In the genomic region with DNA sequence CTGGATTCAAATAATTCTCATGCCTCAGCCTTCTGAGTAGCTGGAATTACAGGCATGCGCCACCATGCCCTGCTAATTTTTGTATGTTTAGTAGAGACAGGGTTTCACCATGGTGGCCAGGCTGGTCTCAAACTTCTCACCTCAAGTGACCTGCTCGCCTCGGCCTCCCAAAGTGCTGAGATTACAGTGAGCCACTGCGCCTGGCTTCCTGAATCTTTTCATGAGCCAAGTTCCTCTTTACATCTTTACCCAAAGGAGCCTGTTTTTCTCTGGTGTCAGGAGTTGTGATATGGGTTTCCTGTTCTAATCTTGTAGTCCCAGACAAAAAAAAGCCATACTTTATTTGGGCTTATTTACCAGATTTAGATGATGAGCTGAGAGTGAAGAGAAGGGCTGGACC, we compare ENCODE assay signal across 18 cellular contexts. TPM values are rescaled to one million over a fixed set of nuclear protein-coding genes. Genes with fewer than 3 reads are reported as not detected.
DNase-seq lines count a peak whose midpoint lies in the region; ATAC-seq, FAIRE-seq and TF ChIP-seq lines count a peak whose summit lies in the region.
"Had no signal": no experiment of that assay in that cellular context is flagged by ENCODE, and none has a peak within 500 bp of the region (broad histone marks: within the 10 kb centered on the region; RNA-seq: fewer than 3 reads in every experiment).

No MANE protein-coding gene starts in this region.

- no peak for FAIRE-seq in urothelium cell line (lab: Jason Lieb, UNC)
- FAIRE-seq: G401.6, islet of Langerhans had no signal

- 81 to 82% methylated on average over 4 of the region's 4 CpGs for WGBS in upper lobe of left lung, 2 donors

- H3K4me3 ChIP-seq in left ventricle myocardium inferior, result no peak overlapping the region
- no peak overlapping the region for H3K4me3 ChIP-seq in upper lobe of left lung

- no peak for TF ChIP-seq POLR2A in upper lobe of left lung (IDR thresholded peaks at IDR 0.05)

- no peak for TF ChIP-seq CTCF in left ventricle myocardium inferior (IDR thresholded peaks at IDR 0.05; ENCODE audit: borderline replicate concordance)
- TF ChIP-seq CTCF in upper lobe of left lung (IDR thresholded peaks at IDR 0.05), result no peak

- peaks cover 3% of the 10 kb centered on the region for H3K36me3 ChIP-seq in left ventricle myocardium inferior
- H3K36me3 ChIP-seq in upper lobe of left lung, result no peaks in the 10 kb centered on the region

- no peak for TF ChIP-seq EP300 in upper lobe of left lung (IDR thresholded peaks at IDR 0.05)

- H3K27ac ChIP-seq in left ventricle myocardium inferior (replicated peaks) (no peak overlapping the region), layer of hippocampus (ENCODE audit: low read depth, low read length) (peak overlapping the region; percentile 58), upper lobe of left lung (peak overlapping the region in 3 of 4 donors; percentile 28 to 77 (median 54))
- H3K27ac ChIP-seq: epithelial cell of prostate had no signal

- H3K9me3 ChIP-seq in left ventricle myocardium inferior (replicated peaks), result no peaks in the 10 kb centered on the region
- no peaks in the 10 kb centered on the region for H3K9me3 ChIP-seq in upper lobe of left lung

- peaks cover 5% of the 10 kb centered on the region for H3K4me1 ChIP-seq in left ventricle myocardium inferior
- peaks cover 5 to 15% (median 9%) of the 10 kb centered on the region in 4 donors for H3K4me1 ChIP-seq in upper lobe of left lung

- intact Hi-C loops in Right ventricle myocardium inferior (cut with DNase I) (no loop called here), left ventricle myocardium inferior (cut with micrococcal nuclease) (no loop called here)

- no peak for ATAC-seq in Right ventricle myocardium inferior
- ATAC-seq in upper lobe of left lung (ENCODE audit: low FRiP score in 2 of 2), result no peak

- DNase-seq in Right ventricle myocardium inferior (ENCODE audit: missing footprints) (peak; percentile 73), left ventricle myocardium inferior (no peak), SKM-1 treated with dmso at 0.1 percent for 144 hours (lab: John Stamatoyannopoulos, UW; ENCODE audit: unreplicated experiment) (peak; percentile 32), upper lobe of left lung (peak in 1 of 2 donors; percentile 67), OCI-M2 (lab: John Stamatoyannopoulos, UW; ENCODE audit: unreplicated experiment) (no peak), urothelium cell line (ENCODE audit: low spot score) (no peak)
- DNase-seq in effector CD8-positive, alpha-beta T cell (lab: John Stamatoyannopoulos, UW), result no peak
- DNase-seq: activated CD4-positive, alpha-beta T cell treated with anti-CD3 and anti-CD28 coated beads, Interleukin-2, amount 50 U/mL, for 1 hour; amniotic stem cell; Calu3; cerebellar nuclear complex; glutamatergic neuron; NCI-H2029 treated with DMSO at 0.1 percent for 48 hours; NCI-H69 had no signal

- H3K27me3 ChIP-seq in left ventricle myocardium inferior (ENCODE audit: low read depth) (no peaks in the 10 kb centered on the region), layer of hippocampus (ENCODE audit: control insufficient read depth, insufficient read depth, low read length) (no peaks in the 10 kb centered on the region), upper lobe of left lung (no peaks in the 10 kb centered on the region)

RNA-seq across cellular contexts. Expression of a gene that starts 27.5 kb away (rescaled TPM):
- total RNA-seq in Right ventricle myocardium inferior (86.3 TPM), left ventricle myocardium inferior (83.0 TPM), upper lobe of left lung (10 to 100 TPM; 24.5 to 88.1 (median 70.0) TPM)

RNA-seq across cellular contexts. Expression of a gene that starts 34.4 kb away (rescaled TPM):
- total RNA-seq in Right ventricle myocardium inferior (35.8 TPM), left ventricle myocardium inferior (28.0 TPM), upper lobe of left lung (10 to 100 TPM; 15.5 to 55.9 (median 42.3) TPM)

RNA-seq across cellular contexts. Expression of a gene that starts 41.4 kb away (rescaled TPM):
- total RNA-seq in Right ventricle myocardium inferior (57.2 TPM), left ventricle myocardium inferior (79.0 TPM), upper lobe of left lung (10 to 100 TPM; 26.2 to 64.0 (median 40.6) TPM)

Comparison
In these comparisons a context has a peak if more than half of its experiments do, and no peak if none do; other contexts are left out.
1. DNase-seq: peak in Right ventricle myocardium inferior (single experiment) and SKM-1 treated with dmso at 0.1 percent for 144 hours (single experiment); none in left ventricle myocardium inferior (single experiment), OCI-M2 (single experiment), effector CD8-positive, alpha-beta T cell (single experiment) and urothelium cell line (single experiment).